ENCODE assay signal across 8 cellular contexts in the genomic region with DNA sequence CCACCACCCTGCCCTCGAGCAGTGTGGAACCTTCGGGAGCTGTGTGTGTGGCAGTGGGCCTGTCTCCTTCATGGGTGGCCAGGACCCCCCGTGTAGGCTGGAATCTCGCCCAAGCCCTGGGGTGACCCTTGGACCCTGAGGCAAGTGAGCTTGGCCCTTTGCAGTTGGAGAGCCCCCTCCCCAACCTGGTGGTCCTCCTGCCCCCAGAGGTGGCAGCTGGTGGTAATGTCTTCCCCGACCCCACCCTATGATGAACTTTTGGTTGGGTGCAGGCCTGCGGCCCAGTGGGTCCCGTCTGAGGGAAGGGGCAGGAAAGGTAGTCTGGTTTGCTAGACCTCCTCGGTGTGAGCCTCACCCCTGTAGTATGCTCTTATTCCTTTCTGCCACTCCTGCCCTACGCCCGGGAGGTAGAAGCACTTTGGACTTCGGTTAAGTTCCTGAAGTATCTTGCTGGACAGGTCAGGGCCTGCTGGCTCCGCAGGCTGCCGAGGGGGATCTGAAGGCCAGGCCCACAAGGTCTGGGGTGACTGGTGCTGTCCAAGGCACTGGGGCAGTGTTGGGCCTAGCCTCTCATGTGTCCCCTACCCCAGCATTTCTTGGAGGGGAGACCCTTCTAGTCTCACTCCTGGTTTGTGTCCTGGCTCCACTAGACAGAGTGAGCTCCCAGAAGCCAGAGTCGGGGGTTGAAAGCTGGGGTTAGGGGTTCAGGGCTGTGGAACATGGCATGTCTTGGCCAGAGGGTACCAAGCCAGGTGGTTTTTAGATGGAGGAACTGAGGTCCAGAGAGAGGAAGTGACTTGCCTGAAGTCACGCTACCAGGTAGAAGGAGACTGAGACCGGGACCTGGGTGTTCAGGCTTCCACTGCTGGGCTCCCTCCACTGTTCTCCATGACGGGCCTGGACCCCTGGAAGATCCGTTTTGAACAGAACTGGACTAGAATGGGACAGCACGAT. TPM values are rescaled to one million over a fixed set of nuclear protein-coding genes. Genes with fewer than 3 reads are reported as not detected.
DNase-seq lines count a peak whose midpoint lies in the region; TF ChIP-seq lines count a peak whose summit lies in the region.

No MANE protein-coding gene starts in this region.

- POLR2A ChIA-PET in RWPE1 (lab: Yijun Ruan, JAX; ENCODE audit: low non-redundant PET), result no interaction called here
- POLR2A ChIA-PET in GM10248 (lab: Yijun Ruan, JAX), result no interaction called here

- DNase-seq in ELF-1 (ENCODE audit: low read depth, low spot score) (peak; percentile 37), RWPE1 (ENCODE audit: low spot score) (no peak), fibroblast of pulmonary artery (ENCODE audit: low read depth) (no peak), prostate gland (ENCODE audit: low spot score) (no peak), epidermal melanocyte (ENCODE audit: insufficient read length, low spot score) (no peak), NAMALWA (ENCODE audit: low spot score) (no peak), GM10248 (ENCODE audit: extremely low spot score) (no peak)
- DNase-seq in activated effector memory CD4-positive, alpha-beta T cell treated with anti-CD3 and anti-CD28 coated beads, Interleukin-2, amount 50 U/mL, for 16 hours, result no peak

- no peak for TF ChIP-seq POLR2A in prostate gland (IDR thresholded peaks at IDR 0.05)

- H3K36me3 ChIP-seq in prostate gland, result no peaks in the 10 kb centered on the region

- intact Hi-C loops in prostate gland (cut with DNase I), result loop anchor here (5.0 kb wide), 1 partner anchor 74 kb away; no protein-coding TSS in a partner anchor

- H3K27ac ChIP-seq in RWPE1 (peak overlapping the region; percentile 86), prostate gland (peak overlapping the region; percentile 67 to 81)

- CTCF ChIA-PET in RWPE1 (lab: Yijun Ruan, JAX) (interaction anchor here (0.7 to 0.8 kb wide), 3 partner anchors 37 to 109 kb away, joined by 3 to 4 read pairs (median 4); no protein-coding TSS in a partner anchor), GM10248 (lab: Yijun Ruan, JAX) (interaction anchor here (1.0 to 1.8 kb wide), 3 partner anchors 37 to 197 kb away, joined by 3 to 7 read pairs (median 3); no protein-coding TSS in a partner anchor)

- WGBS in prostate gland, result 17% methylated on average over 19 of the region's 19 CpGs

- TF ChIP-seq CTCF in RWPE1 (conservative IDR thresholded peaks at IDR 0.05; ENCODE audit: low read depth) (no peak), fibroblast of pulmonary artery (IDR thresholded peaks at IDR 0.05; ENCODE audit: low read length, missing control alignments) (no peak), prostate gland (IDR thresholded peaks at IDR 0.05) (no peak), GM10248 (IDR thresholded peaks at IDR 0.05; ENCODE audit: control extremely low read depth, extremely low read depth, low read depth, missing control alignments) (no peak)

- no peaks in the 10 kb centered on the region for H3K27me3 ChIP-seq in prostate gland (replicated peaks; ENCODE audit: insufficient read depth)

- H3K4me3 ChIP-seq in fibroblast of pulmonary artery (replicated peaks; ENCODE audit: low read depth, low read length) (peak overlapping the region; percentile 82), prostate gland (peak overlapping the region; percentile 49 to 61)

- no peaks in the 10 kb centered on the region for H3K9me3 ChIP-seq in prostate gland

- no peaks in the 10 kb centered on the region for H3K4me1 ChIP-seq in prostate gland (replicated peaks)

RNA-seq across cellular contexts. Expression of a gene that starts 1.7 kb away (rescaled TPM):
- total RNA-seq in prostate gland, result 10 to 100 TPM; 45.0 to 52.0 TPM
